ENCODE assay signal across 11 cellular contexts in genomic region chr2:146874260-146874658, GRCh38.
A peak's percentile ranks its signal among the peaks of the same experiment; 100 is the strongest.
DNase-seq lines count a peak whose midpoint lies in the region; ATAC-seq, FAIRE-seq and TF ChIP-seq lines count a peak whose summit lies in the region.
"Had no signal": no experiment of that assay in that cellular context is flagged by ENCODE, and none has a peak within 500 bp of the region (broad histone marks: within the 10 kb centered on the region; RNA-seq: fewer than 3 reads in every experiment).

No MANE protein-coding gene starts in this region.

- no peak for TF ChIP-seq CTCF in epithelial cell of esophagus (IDR thresholded peaks at IDR 0.05; ENCODE audit: insufficient read depth, low read depth, low read length, missing control alignments)

- H3K4me3 ChIP-seq in epithelial cell of esophagus (ENCODE audit: low read length), result no peak overlapping the region

- H3K9me3 Mint-ChIP-seq in activated CD8-positive, alpha-beta memory T cell treated with anti-CD3 and anti-CD28 coated beads, Interleukin-2, amount 10 ng/mL, durations not matched to agents 7 days and 5 days (ENCODE audit: low read depth), result no peaks in the 10 kb centered on the region
- no peaks in the 10 kb centered on the region for H3K9me3 Mint-ChIP-seq in activated T-helper 1 cell treated with anti-CD3 and anti-CD28 coated beads, Interleukin-12 subunit alpha, Interleukin-12 subunit beta, Interleukin-2, Interleukin-4 antibody, amounts not matched to agents 30 ng/mL and 10 ng/mL and 1 ng/mL, durations not matched to agents 14 hours and 24 hours and 36 hours

- H3K4me1 Mint-ChIP-seq in activated CD8-positive, alpha-beta memory T cell treated with anti-CD3 and anti-CD28 coated beads, Interleukin-2, amount 10 ng/mL, durations not matched to agents 7 days and 5 days, result no peaks in the 10 kb centered on the region
- H3K4me1 Mint-ChIP-seq in activated T-helper 1 cell treated with anti-CD3 and anti-CD28 coated beads, Interleukin-12 subunit alpha, Interleukin-12 subunit beta, Interleukin-2, Interleukin-4 antibody, amounts not matched to agents 30 ng/mL and 10 ng/mL and 1 ng/mL, durations not matched to agents 14 hours and 24 hours and 36 hours (ENCODE audit: low read depth), result no peaks in the 10 kb centered on the region

- no peak for ATAC-seq in activated CD8-positive, alpha-beta memory T cell treated with anti-CD3 and anti-CD28 coated beads, Interleukin-2, amount 10 ng/mL, durations not matched to agents 7 days and 5 days

- no peak overlapping the region for H3K4me3 Mint-ChIP-seq in activated CD8-positive, alpha-beta memory T cell treated with anti-CD3 and anti-CD28 coated beads, Interleukin-2, amount 10 ng/mL, durations not matched to agents 7 days and 5 days
- H3K4me3 Mint-ChIP-seq in activated T-helper 1 cell treated with anti-CD3 and anti-CD28 coated beads, Interleukin-12 subunit alpha, Interleukin-12 subunit beta, Interleukin-2, Interleukin-4 antibody, amounts not matched to agents 30 ng/mL and 10 ng/mL and 1 ng/mL, durations not matched to agents 14 hours and 24 hours and 36 hours, result no peak overlapping the region

- no peak for TF ChIP-seq POLR2A in H54 (IDR thresholded peaks at IDR 0.05; ENCODE audit: low read depth, low read length)

- peak; percentile 46 for DNase-seq in H54 (ENCODE audit: insufficient read length, low spot score)
- DNase-seq in RCC 7860 (ENCODE audit: low spot score), result peak; percentile 73
- peak; percentile 95 for DNase-seq in epithelial cell of esophagus (ENCODE audit: low read depth)
- DNase-seq in non-pigmented ciliary epithelial cell (ENCODE audit: low read depth), result peak; percentile 18
- DNase-seq in T-helper 9 cell, result no peak
- DNase-seq in NCI-H446 (lab: John Stamatoyannopoulos, UW), result no peak
- DNase-seq in activated CD8-positive, alpha-beta memory T cell treated with anti-CD3 and anti-CD28 coated beads, Interleukin-2, amount 10 ng/mL, durations not matched to agents 7 days and 5 days, result no peak
- no peak for DNase-seq in activated T-helper 1 cell treated with anti-CD3 and anti-CD28 coated beads, Interleukin-12 subunit alpha, Interleukin-12 subunit beta, Interleukin-2, Interleukin-4 antibody, amounts not matched to agents 30 ng/mL and 10 ng/mL and 1 ng/mL, durations not matched to agents 14 hours and 24 hours and 36 hours (ENCODE audit: low spot score)
- DNase-seq: activated CD4-positive, alpha-beta T cell treated with anti-CD3 and anti-CD28 coated beads for 4 hours; amygdala; MV-4-11 had no signal

- CTCF ChIA-PET in activated CD8-positive, alpha-beta memory T cell treated with anti-CD3 and anti-CD28 coated beads, Interleukin-2, amount 10 ng/mL, durations not matched to agents 7 days and 5 days (lab: Charles Lee), result no interaction called here

- FAIRE-seq in H54 (lab: Jason Lieb, UNC), result peak; percentile 100
- peak; percentile 73 for FAIRE-seq in RCC 7860 (lab: Jason Lieb, UNC)

- no peaks in the 10 kb centered on the region for H3K27me3 Mint-ChIP-seq in activated CD8-positive, alpha-beta memory T cell treated with anti-CD3 and anti-CD28 coated beads, Interleukin-2, amount 10 ng/mL, durations not matched to agents 7 days and 5 days
- no peaks in the 10 kb centered on the region for H3K27me3 Mint-ChIP-seq in activated T-helper 1 cell treated with anti-CD3 and anti-CD28 coated beads, Interleukin-12 subunit alpha, Interleukin-12 subunit beta, Interleukin-2, Interleukin-4 antibody, amounts not matched to agents 30 ng/mL and 10 ng/mL and 1 ng/mL, durations not matched to agents 14 hours and 24 hours and 36 hours (ENCODE audit: insufficient read depth)

- no peak overlapping the region for H3K27ac Mint-ChIP-seq in activated CD8-positive, alpha-beta memory T cell treated with anti-CD3 and anti-CD28 coated beads, Interleukin-2, amount 10 ng/mL, durations not matched to agents 7 days and 5 days
- H3K27ac Mint-ChIP-seq in activated T-helper 1 cell treated with anti-CD3 and anti-CD28 coated beads, Interleukin-12 subunit alpha, Interleukin-12 subunit beta, Interleukin-2, Interleukin-4 antibody, amounts not matched to agents 30 ng/mL and 10 ng/mL and 1 ng/mL, durations not matched to agents 14 hours and 24 hours and 36 hours, result no peak overlapping the region

- H3K36me3 Mint-ChIP-seq in activated CD8-positive, alpha-beta memory T cell treated with anti-CD3 and anti-CD28 coated beads, Interleukin-2, amount 10 ng/mL, durations not matched to agents 7 days and 5 days, result no peaks in the 10 kb centered on the region
- no peaks in the 10 kb centered on the region for H3K36me3 Mint-ChIP-seq in activated T-helper 1 cell treated with anti-CD3 and anti-CD28 coated beads, Interleukin-12 subunit alpha, Interleukin-12 subunit beta, Interleukin-2, Interleukin-4 antibody, amounts not matched to agents 30 ng/mL and 10 ng/mL and 1 ng/mL, durations not matched to agents 14 hours and 24 hours and 36 hours (ENCODE audit: low read depth)

- intact Hi-C loops in activated T-helper 1 cell treated with anti-CD3 and anti-CD28 coated beads, Interleukin-12 subunit alpha, Interleukin-12 subunit beta, Interleukin-2, Interleukin-4 antibody, amounts not matched to agents 30 ng/mL and 10 ng/mL and 1 ng/mL, durations not matched to agents 14 hours and 24 hours and 36 hours (cut with micrococcal nuclease), result no loop called here

Comparison
In these comparisons a context has a peak if more than half of its experiments do, and no peak if none do; other contexts are left out.
1. DNase-seq: peak in H54 (single experiment), RCC 7860 (single experiment), epithelial cell of esophagus (single experiment) and non-pigmented ciliary epithelial cell (single experiment); none in T-helper 9 cell (single experiment), NCI-H446 (0 of 2), activated CD8-positive, alpha-beta memory T cell treated with anti-CD3 and anti-CD28 coated beads, Interleukin-2, amount 10 ng/mL, durations not matched to agents 7 days and 5 days (single experiment) and activated T-helper 1 cell treated with anti-CD3 and anti-CD28 coated beads, Interleukin-12 subunit alpha, Interleukin-12 subunit beta, Interleukin-2, Interleukin-4 antibody, amounts not matched to agents 30 ng/mL and 10 ng/mL and 1 ng/mL, durations not matched to agents 14 hours and 24 hours and 36 hours (single experiment).